9 cellular contexts compared by ENCODE assay signal in the genomic region with DNA sequence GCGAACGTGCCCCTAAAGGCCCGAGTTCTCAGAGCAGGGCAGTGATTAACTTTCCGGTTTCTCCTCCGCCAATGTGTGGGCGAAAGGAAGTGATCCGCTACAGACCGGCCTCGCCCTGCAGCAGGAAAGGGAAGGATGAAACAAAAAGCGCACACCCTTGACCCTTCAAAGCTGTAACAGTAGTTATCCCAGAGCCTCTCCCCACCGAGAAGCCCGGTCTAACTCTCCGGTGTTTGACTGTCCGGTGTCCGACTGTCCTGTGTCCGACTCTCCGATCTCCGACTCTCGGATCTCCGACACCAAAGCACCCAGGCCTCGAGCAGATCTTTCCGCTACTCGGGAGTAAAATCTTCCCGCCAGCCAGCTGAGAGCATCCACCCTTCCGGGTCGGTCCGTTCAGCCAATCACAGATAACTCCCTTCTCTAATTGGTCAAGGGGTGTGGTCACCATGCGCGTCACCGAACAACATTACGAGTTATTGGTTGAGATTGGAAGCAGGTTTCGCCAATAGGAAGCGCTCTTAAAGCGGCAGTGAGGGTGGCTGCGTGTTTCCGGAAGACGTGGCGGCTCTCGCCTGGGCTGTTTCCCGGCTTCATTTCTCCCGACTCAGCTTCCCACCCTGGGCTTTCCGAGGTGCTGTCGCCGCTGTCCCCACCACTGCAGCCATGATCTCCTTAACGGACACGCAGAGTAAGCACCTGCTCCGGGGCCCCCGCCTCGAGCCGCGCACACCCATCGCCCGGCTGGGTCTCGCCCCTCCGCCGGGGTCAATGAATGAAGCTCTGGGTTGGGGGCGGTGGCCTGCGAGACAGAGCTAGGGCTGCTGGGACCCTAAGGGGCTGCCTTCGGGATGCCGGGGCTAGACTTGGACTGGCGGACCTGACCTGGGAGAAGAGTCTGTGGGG. TPM values are rescaled to one million over a fixed set of nuclear protein-coding genes. Genes with fewer than 3 reads are reported as not detected.
A peak's percentile ranks its signal among the peaks of the same experiment; 100 is the strongest.
DNase-seq lines count a peak whose midpoint lies in the region; ATAC-seq, FAIRE-seq and TF ChIP-seq lines count a peak whose summit lies in the region.
"Had no signal": no experiment of that assay in that cellular context is flagged by ENCODE, and none has a peak within 500 bp of the region (broad histone marks: within the 10 kb centered on the region; RNA-seq: fewer than 3 reads in every experiment).

A gene with protein sequence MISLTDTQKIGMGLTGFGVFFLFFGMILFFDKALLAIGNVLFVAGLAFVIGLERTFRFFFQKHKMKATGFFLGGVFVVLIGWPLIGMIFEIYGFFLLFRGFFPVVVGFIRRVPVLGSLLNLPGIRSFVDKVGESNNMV (plus strand): TSS at position 532 of the 906 bp plus-strand sequence. CDS start 135 bp downstream, at position 667.
A gene with protein sequence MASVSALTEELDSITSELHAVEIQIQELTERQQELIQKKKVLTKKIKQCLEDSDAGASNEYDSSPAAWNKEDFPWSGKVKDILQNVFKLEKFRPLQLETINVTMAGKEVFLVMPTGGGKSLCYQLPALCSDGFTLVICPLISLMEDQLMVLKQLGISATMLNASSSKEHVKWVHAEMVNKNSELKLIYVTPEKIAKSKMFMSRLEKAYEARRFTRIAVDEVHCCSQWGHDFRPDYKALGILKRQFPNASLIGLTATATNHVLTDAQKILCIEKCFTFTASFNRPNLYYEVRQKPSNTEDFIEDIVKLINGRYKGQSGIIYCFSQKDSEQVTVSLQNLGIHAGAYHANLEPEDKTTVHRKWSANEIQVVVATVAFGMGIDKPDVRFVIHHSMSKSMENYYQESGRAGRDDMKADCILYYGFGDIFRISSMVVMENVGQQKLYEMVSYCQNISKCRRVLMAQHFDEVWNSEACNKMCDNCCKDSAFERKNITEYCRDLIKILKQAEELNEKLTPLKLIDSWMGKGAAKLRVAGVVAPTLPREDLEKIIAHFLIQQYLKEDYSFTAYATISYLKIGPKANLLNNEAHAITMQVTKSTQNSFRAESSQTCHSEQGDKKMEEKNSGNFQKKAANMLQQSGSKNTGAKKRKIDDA (minus strand): TSS at position 378 of the 906 bp plus-strand sequence. CDS start 2,065 bp downstream, outside the sequence.

- no peak within 1 kb of the TSS for H3K4me3 Mint-ChIP-seq in activated CD4-positive, alpha-beta T cell treated with anti-CD3 and anti-CD28 coated beads for 36 hours
- H3K4me3 Mint-ChIP-seq: stimulated activated naive CD8-positive, alpha-beta T cell treated with anti-CD3 and anti-CD28 coated beads, Interleukin-15, Interleukin-2, amounts not matched to agents 100 ng/mL and 50 ng/mL, for 24 hours had no signal

- peak within 1 kb of the TSS; percentile 95 for H3K4me3 ChIP-seq in BJ (ENCODE audit: low read depth, low read length)

- H3K4me1 Mint-ChIP-seq in activated CD4-positive, alpha-beta T cell treated with anti-CD3 and anti-CD28 coated beads for 36 hours, result peaks cover 44% of the 10 kb centered on the region

- H3K27me3 Mint-ChIP-seq in activated CD4-positive, alpha-beta T cell treated with anti-CD3 and anti-CD28 coated beads for 36 hours, result no peaks in the 10 kb centered on the region
- H3K27me3 Mint-ChIP-seq: stimulated activated naive CD8-positive, alpha-beta T cell treated with anti-CD3 and anti-CD28 coated beads, Interleukin-15, Interleukin-2, amounts not matched to agents 100 ng/mL and 50 ng/mL, for 24 hours had no signal

- H3K36me3 ChIP-seq in BJ (ENCODE audit: control insufficient read depth, insufficient read depth, low read length), result peaks cover 5% of the 10 kb centered on the region

- POLR2A ChIA-PET in BJ (lab: Charles Lee), result no interaction called here
- POLR2A ChIA-PET in activated CD4-positive, alpha-beta T cell treated with anti-CD3 and anti-CD28 coated beads for 36 hours (lab: Charles Lee), result interaction anchor here (0.6 to 1.2 kb wide), 5 partner anchors 10 to 175 kb away, joined by 3 to 6 read pairs (median 3); a partner anchor contains a TSS

- no peaks in the 10 kb centered on the region for H3K9me3 Mint-ChIP-seq in activated CD4-positive, alpha-beta T cell treated with anti-CD3 and anti-CD28 coated beads for 36 hours (ENCODE audit: low read depth)
- H3K9me3 Mint-ChIP-seq: stimulated activated naive CD8-positive, alpha-beta T cell treated with anti-CD3 and anti-CD28 coated beads, Interleukin-15, Interleukin-2, amounts not matched to agents 100 ng/mL and 50 ng/mL, for 24 hours had no signal

- FAIRE-seq in colon (lab: Jason Lieb, UNC), result peak; percentile 88

- H3K36me3 Mint-ChIP-seq in activated CD4-positive, alpha-beta T cell treated with anti-CD3 and anti-CD28 coated beads for 36 hours (ENCODE audit: low read depth), result peaks cover 28% of the 10 kb centered on the region

- DNase-seq in BJ (ENCODE audit: low read depth), result peak; percentile 94
- DNase-seq in GM19240 (ENCODE audit: insufficient read length, low spot score), result peak; percentile 71
- peak; percentile 91 to 97 for DNase-seq in NCI-H524 (lab: John Stamatoyannopoulos, UW)
- peak; percentile 93 for DNase-seq in activated CD4-positive, alpha-beta T cell treated with anti-CD3 and anti-CD28 coated beads for 36 hours
- peak; percentile 100 for DNase-seq in kidney glomerular epithelial cell (lab: John Stamatoyannopoulos, UW)
- DNase-seq in stimulated activated CD4-positive, alpha-beta T cell treated with anti-CD3 and anti-CD28 coated beads, Interleukin-1b, Interleukin-23, amount 100 ng/mL, for 1 hour (ENCODE audit: low read depth in 2 of 2), result peak; percentile 62 to 71

- H3K27me3 ChIP-seq in BJ (ENCODE audit: control insufficient read depth, insufficient read depth, low read length), result no peaks in the 10 kb centered on the region

- CTCF ChIA-PET in BJ (lab: Yijun Ruan, JAX), result interaction anchor here (0.6 kb wide), 2 partner anchors 9 to 18 kb away, joined by 3 to 5 read pairs; no protein-coding TSS in a partner anchor
- CTCF ChIA-PET in activated CD4-positive, alpha-beta T cell treated with anti-CD3 and anti-CD28 coated beads for 36 hours (lab: Charles Lee), result interaction anchor here (0.5 to 1.8 kb wide), 5 partner anchors 8 to 179 kb away, joined by 3 to 6 read pairs (median 5); a partner anchor contains a TSS

- ATAC-seq in HG03457 (IDR thresholded peaks at IDR 0.05; ENCODE audit: unreplicated experiment), result peak; percentile 98
- peak; percentile 93 for ATAC-seq in activated CD4-positive, alpha-beta T cell treated with anti-CD3 and anti-CD28 coated beads for 36 hours

- no peak for TF ChIP-seq CTCF in BJ (IDR thresholded peaks at IDR 0.05; ENCODE audit: insufficient read depth, low read depth, low read length)

- H3K27ac Mint-ChIP-seq in activated CD4-positive, alpha-beta T cell treated with anti-CD3 and anti-CD28 coated beads for 36 hours, result no peak within 1 kb of the TSS
- H3K27ac Mint-ChIP-seq: stimulated activated naive CD8-positive, alpha-beta T cell treated with anti-CD3 and anti-CD28 coated beads, Interleukin-15, Interleukin-2, amounts not matched to agents 100 ng/mL and 50 ng/mL, for 24 hours had no signal

- intact Hi-C loops in activated CD4-positive, alpha-beta T cell treated with anti-CD3 and anti-CD28 coated beads for 36 hours (cut with DNase I, micrococcal nuclease), result loop anchor here (1.0 to 5.0 kb wide), 9 partner anchors 44 to 1125 kb away; a partner anchor contains a TSS

RNA-seq across cellular contexts. Expression of the first gene that starts in this region (rescaled TPM):
- polyA plus RNA-seq in BJ (2011; rRNA removed), result 76.7 and 119 TPM in 2 replicates
- 12.2 and 19.4 TPM in 2 replicates for polyA minus RNA-seq in BJ (2011; rRNA and poly(A)+ RNA removed)
- 10 to 100 TPM; 25.6 to 31.2 TPM for total RNA-seq in activated CD4-positive, alpha-beta T cell treated with anti-CD3 and anti-CD28 coated beads for 36 hours

RNA-seq across cellular contexts. Expression of the second gene that starts in this region (rescaled TPM):
- 17.6 and 31.7 TPM in 2 replicates for polyA plus RNA-seq in BJ (2011; rRNA removed)
- polyA minus RNA-seq in BJ (2011; rRNA and poly(A)+ RNA removed), result 19.0 and 19.1 TPM in 2 replicates
- total RNA-seq in activated CD4-positive, alpha-beta T cell treated with anti-CD3 and anti-CD28 coated beads for 36 hours, result 10 to 100 TPM; 64.4 to 92.8 TPM

Comparison
In these comparisons a context has a peak if more than half of its experiments do, and no peak if none do; other contexts are left out.
1. Peak in every context shown above with its lines: DNase-seq, ATAC-seq and H3K4me3 ChIP-seq.